ENCODE assay signal across 8 cellular contexts in the genomic region with DNA sequence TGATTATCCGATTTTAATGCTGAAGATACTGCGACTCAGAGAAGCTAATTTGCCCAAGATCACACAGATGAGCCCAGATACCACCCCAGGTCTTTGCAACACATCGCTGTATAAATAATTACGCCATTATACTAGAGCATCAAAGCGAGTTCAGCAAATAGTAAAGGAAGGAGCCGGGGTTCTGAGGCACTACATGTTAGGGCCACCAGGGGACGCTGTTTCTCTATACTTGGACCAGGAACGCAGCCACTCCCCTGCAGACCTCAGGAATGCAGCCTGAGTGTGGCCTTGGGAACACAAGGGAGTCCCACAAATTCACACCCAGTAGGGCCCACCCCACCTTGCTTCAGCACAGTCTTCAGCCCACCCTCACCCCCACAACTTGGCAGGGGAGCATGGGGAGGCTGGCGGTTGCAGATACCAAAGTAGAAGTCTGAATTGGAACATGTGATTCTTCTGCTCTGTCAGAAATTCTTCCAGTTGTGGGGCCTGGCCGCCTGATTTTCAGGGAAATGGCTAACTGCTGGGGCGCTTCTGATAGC.
DNase-seq lines count a peak whose midpoint lies in the region; ATAC-seq lines count a peak whose summit lies in the region.

No MANE protein-coding gene starts in this region.

- peak; percentile 56 for ATAC-seq in HG02610 (IDR thresholded peaks at IDR 0.05; ENCODE audit: unreplicated experiment)
- no peak for ATAC-seq in GM19035 (IDR thresholded peaks at IDR 0.05; ENCODE audit: unreplicated experiment)

- peak; percentile 30 for DNase-seq in DMS153 (lab: John Stamatoyannopoulos, UW)
- peak; percentile 37 for DNase-seq in NCI-H2171 (lab: John Stamatoyannopoulos, UW)
- peak; percentile 24 to 64 (median 38) for DNase-seq in activated CD4-positive, CD25-positive, alpha-beta regulatory T cell (lab: John Stamatoyannopoulos, UW)
- peak; percentile 65 for DNase-seq in central memory CD4-positive, alpha-beta T cell
- DNase-seq in kidney tubule cell (ENCODE audit: low spot score), result peak; percentile 81
- peak; percentile 42 to 65 for DNase-seq in stimulated activated CD4-positive, alpha-beta T cell treated with anti-CD3 and anti-CD28 coated beads, Interleukin-1b, Interleukin-23, amount 100 ng/mL, for 1 hour (ENCODE audit: low read depth in 2 of 2)

Comparison
In these comparisons a context has a peak if more than half of its experiments do, and no peak if none do; other contexts are left out.
1. DNase-seq: peak in every context shown above with its lines; median percentile 81 in kidney tubule cell; 65 in central memory CD4-positive, alpha-beta T cell; 54 in stimulated activated CD4-positive, alpha-beta T cell treated with anti-CD3 and anti-CD28 coated beads, Interleukin-1b, Interleukin-23, amount 100 ng/mL, for 1 hour; 38 in activated CD4-positive, CD25-positive, alpha-beta regulatory T cell; 37 in NCI-H2171; 30 in DMS153.